21 cellular contexts compared by ENCODE assay signal in genomic region chrX:130529531-130529930, GRCh38.
"Had no signal": no experiment of that assay in that cellular context is flagged by ENCODE, and none has a peak within 500 bp of the region (broad histone marks: within the 10 kb centered on the region; RNA-seq: fewer than 3 reads in every experiment).

No MANE protein-coding gene starts in this region.

- H3K4me1 ChIP-seq: heart left ventricle, right atrium auricular region, sigmoid colon, stomach, transverse colon had no signal

- H3K9me3 ChIP-seq: heart left ventricle, mucosa of descending colon, neutrophil, right atrium auricular region, sigmoid colon, stomach, thoracic aorta, transverse colon had no signal

- FAIRE-seq: small intestine had no signal

- H3K36me3 ChIP-seq: heart left ventricle, neutrophil, right atrium auricular region, sigmoid colon, stomach, thoracic aorta, transverse colon had no signal

- H3K4me3 ChIP-seq: dorsolateral prefrontal cortex, heart left ventricle, mucosa of descending colon, right atrium auricular region, sigmoid colon, stomach, thoracic aorta, transverse colon had no signal

- ATAC-seq: heart left ventricle; left lobe of liver; mucosa of descending colon; naive thymus-derived CD8-positive, alpha-beta T cell had no signal

- H3K27ac ChIP-seq: dorsolateral prefrontal cortex, heart left ventricle, neutrophil, right atrium auricular region, sigmoid colon, stomach, thoracic aorta, transverse colon had no signal

- H3K27me3 ChIP-seq: right atrium auricular region, sigmoid colon, transverse colon had no signal

- DNase-seq: cortex of kidney; dorsolateral prefrontal cortex; effector CD8-positive, alpha-beta T cell; foreskin melanocyte; heart left ventricle; hippocampal formation; islet precursor cell; mammary epithelial cell; mucosa of descending colon; naive thymus-derived CD8-positive, alpha-beta T cell; sigmoid colon; small intestine; stimulated activated CD4-positive, alpha-beta T cell treated with anti-CD3 and anti-CD28 coated beads, Interleukin-12 subunit alpha, Interleukin-12 subunit beta, amount 100 ng/mL, for 4 hours; stimulated activated naive CD4-positive, alpha-beta T cell; stomach; substantia nigra; transverse colon had no signal
